8 cellular contexts compared by ENCODE assay signal in genomic region chr3:176814252-176814651, GRCh38.
DNase-seq lines count a peak whose midpoint lies in the region; ATAC-seq and TF ChIP-seq lines count a peak whose summit lies in the region.

No MANE protein-coding gene starts in this region.

- peak; percentile 73 for DNase-seq in D341Med (ENCODE audit: low spot score)
- peak; percentile 92 for DNase-seq in NT2/D1 (ENCODE audit: low read depth, low spot score)
- DNase-seq in endothelial cell (ENCODE audit: low spot score) = peak; percentile 83
- DNase-seq in myocyte (ENCODE audit: low read depth) = peak; percentile 78
- no peak for DNase-seq in COR-L47 (lab: John Stamatoyannopoulos, UW)
- no peak for DNase-seq in CD8-positive, alpha-beta memory T cell

- CTCF ChIA-PET in CD8-positive, alpha-beta memory T cell (lab: Charles Lee) = no interaction called here

- H3K9ac ChIP-seq in NT2/D1 (ENCODE audit: insufficient read length, low read depth) = no peak overlapping the region

- POLR2A ChIA-PET in CD8-positive, alpha-beta memory T cell (lab: Charles Lee) = no interaction called here

- H3K4me1 ChIP-seq in NT2/D1 (ENCODE audit: insufficient read depth, insufficient read length) = no peaks in the 10 kb centered on the region
- no peaks in the 10 kb centered on the region for H3K4me1 ChIP-seq in CD8-positive, alpha-beta memory T cell (ENCODE audit: insufficient read depth, low read length)

- H3K36me3 ChIP-seq in NT2/D1 (ENCODE audit: insufficient read depth, insufficient read length, low read length) = no peaks in the 10 kb centered on the region
- no peaks in the 10 kb centered on the region for H3K36me3 ChIP-seq in CD8-positive, alpha-beta memory T cell (ENCODE audit: insufficient read depth, low read length)

- peak; percentile 96 for ATAC-seq in GM19023 (IDR thresholded peaks at IDR 0.05; ENCODE audit: unreplicated experiment)
- peak; percentile 93 for ATAC-seq in HG03039 (IDR thresholded peaks at IDR 0.05; ENCODE audit: unreplicated experiment)

- no peaks in the 10 kb centered on the region for H3K4me1 Mint-ChIP-seq in endothelial cell (ENCODE audit: unreplicated experiment)
- no peaks in the 10 kb centered on the region for H3K4me1 Mint-ChIP-seq in CD8-positive, alpha-beta memory T cell

- H3K36me3 Mint-ChIP-seq in endothelial cell (ENCODE audit: low read depth, unreplicated experiment) = no peaks in the 10 kb centered on the region
- no peaks in the 10 kb centered on the region for H3K36me3 Mint-ChIP-seq in CD8-positive, alpha-beta memory T cell

- no peak overlapping the region for H3K4me3 Mint-ChIP-seq in endothelial cell (ENCODE audit: unreplicated experiment)
- H3K4me3 Mint-ChIP-seq in CD8-positive, alpha-beta memory T cell = no peak overlapping the region

- no peak overlapping the region for H3K27ac ChIP-seq in CD8-positive, alpha-beta memory T cell (ENCODE audit: low read depth, low read length)

- H3K27me3 ChIP-seq in NT2/D1 (ENCODE audit: insufficient read depth, insufficient read length) = no peaks in the 10 kb centered on the region
- no peaks in the 10 kb centered on the region for H3K27me3 ChIP-seq in CD8-positive, alpha-beta memory T cell (ENCODE audit: insufficient read depth, low read length, poor library complexity, severe bottlenecking)

- H3K27ac Mint-ChIP-seq in endothelial cell (ENCODE audit: unreplicated experiment) = no peak overlapping the region
- no peak overlapping the region for H3K27ac Mint-ChIP-seq in CD8-positive, alpha-beta memory T cell

- H3K9me3 ChIP-seq in NT2/D1 (ENCODE audit: insufficient read depth, low read length) = 0 out of 2 replicates have a peak, but pooled peaks cover 5% of the 10 kb centered on the region
- no peaks in the 10 kb centered on the region for H3K9me3 ChIP-seq in CD8-positive, alpha-beta memory T cell (ENCODE audit: low read length)

- H3K27me3 Mint-ChIP-seq in endothelial cell (ENCODE audit: unreplicated experiment) = no peaks in the 10 kb centered on the region
- H3K27me3 Mint-ChIP-seq in CD8-positive, alpha-beta memory T cell = peaks cover 2 to 4% of the 10 kb centered on the region in 2 donors

- H3K9me3 Mint-ChIP-seq in endothelial cell (ENCODE audit: unreplicated experiment) = no peaks in the 10 kb centered on the region
- peaks cover 0 to 4% (median 2%) of the 10 kb centered on the region in 5 donors for H3K9me3 Mint-ChIP-seq in CD8-positive, alpha-beta memory T cell

- TF ChIP-seq CTCF in endothelial cell (IDR thresholded peaks at IDR 0.05; ENCODE audit: unreplicated experiment) = peak; percentile 37

- H3K4me3 ChIP-seq in NT2/D1 (ENCODE audit: insufficient read length, low read depth) = no peak overlapping the region
- no peak overlapping the region for H3K4me3 ChIP-seq in CD8-positive, alpha-beta memory T cell (ENCODE audit: low read length)

Comparison
In these comparisons a context has a peak if more than half of its experiments do, and no peak if none do; other contexts are left out.
1. DNase-seq: peak in D341Med (single experiment), NT2/D1 (single experiment), endothelial cell (single experiment) and myocyte (single experiment); none in COR-L47 (single experiment) and CD8-positive, alpha-beta memory T cell (0 of 5).